ENCODE assay signal across 8 cellular contexts in the genomic region with DNA sequence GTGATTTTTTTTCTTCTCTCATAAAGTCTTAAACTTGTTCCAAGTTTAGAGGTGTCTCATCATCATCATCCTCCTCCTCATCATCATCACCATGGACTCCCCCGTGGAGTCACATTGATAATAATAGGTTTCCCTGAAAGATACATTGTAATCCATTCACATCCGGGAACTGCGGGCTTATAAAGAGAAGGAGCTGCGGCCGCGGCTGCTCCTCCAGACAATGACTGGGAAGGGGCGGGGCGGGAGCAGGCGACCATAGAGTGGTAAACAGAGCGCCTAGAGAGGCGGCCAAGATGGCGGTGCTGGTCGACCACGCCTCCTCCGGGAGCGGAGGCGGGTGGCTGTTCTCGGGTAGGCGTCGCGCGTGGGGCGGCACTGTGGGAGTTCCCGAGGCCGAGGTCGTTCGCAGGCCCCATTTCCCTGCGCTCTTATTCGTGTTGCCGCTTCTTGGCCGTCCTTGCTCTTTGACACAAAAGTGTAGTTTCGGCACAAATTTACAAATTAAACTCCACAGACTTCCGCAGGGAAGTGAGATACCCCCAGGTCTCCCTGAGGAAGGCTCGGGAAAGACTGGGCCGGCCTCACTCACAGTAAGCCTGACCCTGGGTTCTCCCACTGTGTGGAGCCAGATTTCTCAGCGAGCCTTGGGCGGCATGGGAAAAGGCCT. TPM values are rescaled to one million over a fixed set of nuclear protein-coding genes. Genes with fewer than 3 reads are reported as not detected.
DNase-seq lines count a peak whose midpoint lies in the region; ATAC-seq and TF ChIP-seq lines count a peak whose summit lies in the region.

No MANE protein-coding gene starts in this region.

- peaks cover 46% of the 10 kb centered on the region for H3K27me3 Mint-ChIP-seq in activated naive CD8-positive, alpha-beta T cell treated with anti-CD3 and anti-CD28 coated beads, Interleukin-2, amount 50 U/mL, for 24 hours
- H3K27me3 Mint-ChIP-seq in osteocyte (ENCODE audit: unreplicated experiment), result no peaks in the 10 kb centered on the region

- peak overlapping the region; percentile 76 for H3K9ac ChIP-seq in ES-I3 (ENCODE audit: low read depth, low read length)
- peak overlapping the region; percentile 78 for H3K9ac ChIP-seq in SK-N-MC (ENCODE audit: insufficient read length)

- TF ChIP-seq CTCF in HEK293 (tag by site-specific recombination; IDR thresholded peaks at IDR 0.05) (peak; percentile 56; the same call in 1 of the 2 replicates), osteocyte (IDR thresholded peaks at IDR 0.05) (peak; percentile 24), thoracic aorta (IDR thresholded peaks at IDR 0.05) (no peak)

- no peaks in the 10 kb centered on the region for H3K9me3 Mint-ChIP-seq in activated naive CD8-positive, alpha-beta T cell treated with anti-CD3 and anti-CD28 coated beads, Interleukin-2, amount 50 U/mL, for 24 hours
- H3K9me3 Mint-ChIP-seq in osteocyte (ENCODE audit: unreplicated experiment), result no peaks in the 10 kb centered on the region

- peak; percentile 83 for ATAC-seq in activated naive CD8-positive, alpha-beta T cell treated with anti-CD3 and anti-CD28 coated beads, Interleukin-2, amount 50 U/mL, for 24 hours
- peak; percentile 98 for ATAC-seq in Right ventricle myocardium superior (ENCODE audit: poor library complexity)
- ATAC-seq in thoracic aorta (ENCODE audit: insufficient number of reproducible peaks, low FRiP score, low read depth), result peak; percentile 86

- peaks cover 28% of the 10 kb centered on the region for H3K4me1 Mint-ChIP-seq in activated naive CD8-positive, alpha-beta T cell treated with anti-CD3 and anti-CD28 coated beads, Interleukin-2, amount 50 U/mL, for 24 hours
- H3K4me1 Mint-ChIP-seq in osteocyte (ENCODE audit: unreplicated experiment), result peaks cover 29% of the 10 kb centered on the region

- H3K9me3 ChIP-seq in ES-I3 (ENCODE audit: control insufficient read depth, insufficient read depth, low read length) (no peaks in the 10 kb centered on the region), HEK293 (ENCODE audit: control insufficient read depth, insufficient read depth, low read depth, low read length) (no peaks in the 10 kb centered on the region), SK-N-MC (ENCODE audit: low read depth, low read length) (no peaks in the 10 kb centered on the region), thoracic aorta (no peaks in the 10 kb centered on the region)

- peak overlapping the region; percentile 37 for H3K27ac Mint-ChIP-seq in activated naive CD8-positive, alpha-beta T cell treated with anti-CD3 and anti-CD28 coated beads, Interleukin-2, amount 50 U/mL, for 24 hours
- H3K27ac Mint-ChIP-seq in osteocyte (ENCODE audit: unreplicated experiment), result peak overlapping the region; percentile 88

- H3K4me1 ChIP-seq in ES-I3 (ENCODE audit: insufficient read depth, low read length) (peaks cover 9% of the 10 kb centered on the region), HEK293 (ENCODE audit: control insufficient read depth, insufficient read depth, low read length) (peaks cover 3% of the 10 kb centered on the region; the same call in 1 of the 2 replicates), thoracic aorta (ENCODE audit: control insufficient read depth in 1 of 2, low read depth in 2 of 2) (peaks cover 0 to 26% of the 10 kb centered on the region in 2 donors)

- CTCF ChIA-PET in HEK293 (lab: Yijun Ruan, JAX), result interaction anchor here (0.6 to 1.3 kb wide), 3 partner anchors 12 to 663 kb away, joined by 3 to 6 read pairs (median 3); no protein-coding TSS in a partner anchor

- no peaks in the 10 kb centered on the region for H3K27me3 ChIP-seq in thoracic aorta (replicated peaks; ENCODE audit: insufficient read depth)

- intact Hi-C loops in Right ventricle myocardium superior (cut with DNase I), result loop anchor here (5.0 to 10.0 kb wide), 4 partner anchors 75 to 265 kb away; no protein-coding TSS in a partner anchor

- peak overlapping the region; percentile 88 for H3K4me3 Mint-ChIP-seq in activated naive CD8-positive, alpha-beta T cell treated with anti-CD3 and anti-CD28 coated beads, Interleukin-2, amount 50 U/mL, for 24 hours
- peak overlapping the region; percentile 85 for H3K4me3 Mint-ChIP-seq in osteocyte (ENCODE audit: unreplicated experiment)

- DNase-seq in NCI-H1048 (lab: John Stamatoyannopoulos, UW) (peak; percentile 90), SK-N-MC (ENCODE audit: low read depth, low spot score) (peak; percentile 80), Right ventricle myocardium superior (peak; percentile 98), osteocyte (ENCODE audit: extremely low spot score, unreplicated experiment) (peak; percentile 98), thoracic aorta (ENCODE audit: low spot score) (peak; percentile 90)
- peak; percentile 79 for DNase-seq in activated naive CD8-positive, alpha-beta T cell treated with anti-CD3 and anti-CD28 coated beads, Interleukin-2, amount 50 U/mL, for 24 hours

- H3K36me3 ChIP-seq in ES-I3 (ENCODE audit: insufficient read depth, low read length) (no peaks in the 10 kb centered on the region), HEK293 (ENCODE audit: control insufficient read depth in 2 of 2, insufficient read depth in 1 of 2, low read length in 2 of 2) (no peaks in the 10 kb centered on the region; a peak in 1 of 3 replicates), SK-N-MC (ENCODE audit: insufficient read depth, low read length) (no peaks in the 10 kb centered on the region), thoracic aorta (no peaks in the 10 kb centered on the region)

- peaks cover 1% of the 10 kb centered on the region for H3K36me3 Mint-ChIP-seq in activated naive CD8-positive, alpha-beta T cell treated with anti-CD3 and anti-CD28 coated beads, Interleukin-2, amount 50 U/mL, for 24 hours (ENCODE audit: low read depth)
- H3K36me3 Mint-ChIP-seq in osteocyte (ENCODE audit: unreplicated experiment), result peaks cover 1% of the 10 kb centered on the region

- H3K4me3 ChIP-seq in HEK293 (ENCODE audit: low read depth, low read length) (peak overlapping the region; percentile 71), SK-N-MC (peak overlapping the region; percentile 85), thoracic aorta (peak overlapping the region; percentile 89)

- POLR2A ChIA-PET in HEK293 (lab: Yijun Ruan, JAX), result interaction anchor here (1.0 kb wide), 1 partner anchor 93 kb away, joined by 3 read pairs; no protein-coding TSS in a partner anchor

- peak overlapping the region; percentile 11; the same call in 1 of the 2 replicates for H3K27ac ChIP-seq in HEK293 (ENCODE audit: extremely low read depth, low read depth, low read length)
- peak overlapping the region; percentile 64; the same call in 1 of the 2 replicates for H3K27ac ChIP-seq in SK-N-MC
- peak overlapping the region; percentile 65 to 84 for H3K27ac ChIP-seq in thoracic aorta

TF ChIP-seq in HEK293, 187 proteins besides CTCF, POLR2A, EP300 and RAD21 (continues in another document):
- no peak for TF ChIP-seq ZNF433 (tag by site-specific recombination; IDR thresholded peaks at IDR 0.05; ENCODE audit: low read depth)
- no peak for TF ChIP-seq BCL11A (tag by site-specific recombination; IDR thresholded peaks at IDR 0.05; ENCODE audit: low read depth)
- no peak for TF ChIP-seq ZNF223 (tag by site-specific recombination; IDR thresholded peaks at IDR 0.05)
- TF ChIP-seq ZNF704 (tag by site-specific recombination; IDR thresholded peaks at IDR 0.05), result no peak
- no peak for TF ChIP-seq ZNF514 (tag by site-specific recombination; IDR thresholded peaks at IDR 0.05)
- no peak for TF ChIP-seq TRIM28 (IDR thresholded peaks at IDR 0.05; ENCODE audit: borderline replicate concordance, low read length)
- no peak for TF ChIP-seq ZBTB21 (tag by site-specific recombination; IDR thresholded peaks at IDR 0.05)
- TF ChIP-seq KLF9 (tag by site-specific recombination; IDR thresholded peaks at IDR 0.05; ENCODE audit: low read depth), result peak; percentile 99
- peak; percentile 58 for TF ChIP-seq GLIS1 (tag by site-specific recombination; IDR thresholded peaks at IDR 0.05)
- TF ChIP-seq SCRT1 (tag by site-specific recombination; IDR thresholded peaks at IDR 0.05; ENCODE audit: borderline replicate concordance), result no peak
- TF ChIP-seq GLI4 (tag by site-specific recombination; IDR thresholded peaks at IDR 0.05), result no peak
- TF ChIP-seq HOXD13 (CRISPR knock-in tag; IDR thresholded peaks at IDR 0.05; ENCODE audit: borderline replicate concordance), result no peak
- peak; percentile 24; the same call in 1 of the 2 replicates for TF ChIP-seq ZNF623 (tag by site-specific recombination; IDR thresholded peaks at IDR 0.05)
- TF ChIP-seq ZBTB44 (tag by site-specific recombination; IDR thresholded peaks at IDR 0.05), result no peak
- TF ChIP-seq ZNF391 (tag by site-specific recombination; IDR thresholded peaks at IDR 0.05; ENCODE audit: borderline replicate concordance, low read depth), result peak; percentile 85; the same call in 1 of the 2 replicates
- TF ChIP-seq ZFP37 (tag by site-specific recombination; IDR thresholded peaks at IDR 0.05), result peak; percentile 83; the same call in 1 of the 2 replicates

RNA-seq across cellular contexts. Expression of gene TCF4, which starts 1.8 kb away (rescaled TPM):
- 59.5 TPM for total RNA-seq in Right ventricle myocardium superior
- total RNA-seq in osteocyte, result 73.5 and 77.3 TPM in 2 replicates
- 100 to 1,000 TPM; 178 to 267 TPM for total RNA-seq in thoracic aorta

Comparison
In these comparisons a context has a peak if more than half of its experiments do, and no peak if none do; other contexts are left out.
1. Peak in every context shown above with its lines: DNase-seq, ATAC-seq, H3K4me3 ChIP-seq and H3K27ac ChIP-seq.
2. H3K27ac ChIP-seq: peak in every context shown above with its lines; median percentile 74 in thoracic aorta; 64 in SK-N-MC; 11 in HEK293.